Comparison of ENCODE assay signal across 8 cellular contexts in genomic region chr3:52454235-52454937, GRCh38. TPM values are rescaled to one million over a fixed set of nuclear protein-coding genes. Genes with fewer than 3 reads are reported as not detected.
DNase-seq lines count a peak whose midpoint lies in the region; ATAC-seq and TF ChIP-seq lines count a peak whose summit lies in the region.

No MANE protein-coding gene starts in this region.

- H3K27me3 ChIP-seq in heart left ventricle: no peaks in the 10 kb centered on the region

- no peaks in the 10 kb centered on the region for H3K9me3 Mint-ChIP-seq in activated CD4-positive, alpha-beta memory T cell treated with anti-CD3 and anti-CD28 coated beads, Interleukin-2, amount 10 ng/mL, durations not matched to agents 7 days and 5 days

- H3K4me1 ChIP-seq in heart left ventricle: peaks cover 0 to 49% (median 24%) of the 10 kb centered on the region in 12 donors

- peak overlapping the region; percentile 70 for H3K27ac Mint-ChIP-seq in activated CD4-positive, alpha-beta memory T cell treated with anti-CD3 and anti-CD28 coated beads, Interleukin-2, amount 10 ng/mL, durations not matched to agents 7 days and 5 days

- POLR2A ChIA-PET in activated CD4-positive, alpha-beta memory T cell treated with anti-CD3 and anti-CD28 coated beads, Interleukin-2, amount 10 ng/mL, durations not matched to agents 7 days and 5 days (lab: Charles Lee): interaction anchor here (0.6 to 2.6 kb wide), 2 partner anchors 9 to 214 kb away, joined by 3 to 9 read pairs; partner anchors contain the start of gene SEMA3G

- no peaks in the 10 kb centered on the region for H3K27me3 Mint-ChIP-seq in activated CD4-positive, alpha-beta memory T cell treated with anti-CD3 and anti-CD28 coated beads, Interleukin-2, amount 10 ng/mL, durations not matched to agents 7 days and 5 days

- H3K4me1 Mint-ChIP-seq in activated CD4-positive, alpha-beta memory T cell treated with anti-CD3 and anti-CD28 coated beads, Interleukin-2, amount 10 ng/mL, durations not matched to agents 7 days and 5 days: peaks cover 34% of the 10 kb centered on the region

- peak overlapping the region in 10 of 12 donors; percentile 59 to 92 (median 84) for H3K4me3 ChIP-seq in heart left ventricle
- peak overlapping the region in 6 of 7 experiments; percentile 80 to 94 (median 88) for H3K4me3 ChIP-seq in skin epidermis

- no peak for TF ChIP-seq CTCF in heart left ventricle (IDR thresholded peaks at IDR 0.05)

- H3K4me3 Mint-ChIP-seq in activated CD4-positive, alpha-beta memory T cell treated with anti-CD3 and anti-CD28 coated beads, Interleukin-2, amount 10 ng/mL, durations not matched to agents 7 days and 5 days: peak overlapping the region; percentile 92

- ATAC-seq in GM19395 (IDR thresholded peaks at IDR 0.05; ENCODE audit: unreplicated experiment) (peak; percentile 6), heart left ventricle (no peak), HG03520 (IDR thresholded peaks at IDR 0.05; ENCODE audit: unreplicated experiment) (no peak)

- no peak for DNase-seq in activated CD4-positive, alpha-beta memory T cell treated with anti-CD3 and anti-CD28 coated beads, Interleukin-2, amount 10 ng/mL, durations not matched to agents 7 days and 5 days
- peak in 3 of 5 donors; percentile 64 to 71 (median 70) for DNase-seq in heart left ventricle
- no peak for DNase-seq in islet precursor cell
- DNase-seq in NCI-H2029 treated with DMSO at 0.1 percent for 48 hours (lab: John Stamatoyannopoulos, UW): no peak
- no peak for DNase-seq in dermis blood vessel endothelial cell

- no peak for TF ChIP-seq POLR2A in heart left ventricle (IDR thresholded peaks at IDR 0.05)

- intact Hi-C loops in heart left ventricle (cut with DNase I): loop anchor here in 1 of 10 donors (10.0 kb wide), 1 partner anchor 230 kb away; the partner anchor contains the start of genes GNL3 and PBRM1

- H3K36me3 ChIP-seq in heart left ventricle: peaks cover 0 to 42% (median 23%) of the 10 kb centered on the region in 9 donors

- no peaks in the 10 kb centered on the region for H3K9me3 ChIP-seq in heart left ventricle

- CTCF ChIA-PET in activated CD4-positive, alpha-beta memory T cell treated with anti-CD3 and anti-CD28 coated beads, Interleukin-2, amount 10 ng/mL, durations not matched to agents 7 days and 5 days (lab: Charles Lee): interaction anchor here (1.0 to 1.6 kb wide), 2 partner anchors 9 to 42 kb away, joined by 3 to 4 read pairs; partner anchors contain the start of gene SEMA3G

- H3K27ac ChIP-seq in heart left ventricle (peak overlapping the region; percentile 85 to 99 (median 94)), skin epidermis (peak overlapping the region in 17 of 21 experiments; percentile 78 to 98 (median 93))

- 38 to 44% (median 40%) methylated on average over 6 to 8 of the region's 8 CpGs for WGBS in heart left ventricle, 4 donors

- H3K36me3 Mint-ChIP-seq in activated CD4-positive, alpha-beta memory T cell treated with anti-CD3 and anti-CD28 coated beads, Interleukin-2, amount 10 ng/mL, durations not matched to agents 7 days and 5 days (ENCODE audit: low read depth): peaks cover 21% of the 10 kb centered on the region

RNA-seq across cellular contexts. Expression of gene TNNC1, which starts 0.5 kb away (rescaled TPM):
- total RNA-seq in activated CD4-positive, alpha-beta memory T cell treated with anti-CD3 and anti-CD28 coated beads, Interleukin-2, amount 10 ng/mL, durations not matched to agents 7 days and 5 days: 1 to 10 TPM; 2.3 to 2.5 TPM
- total RNA-seq in heart left ventricle (over 10,000 TPM in 2 of 9 donors, 1,000 to 10,000 TPM in 7; 4,301 to 15,255 (median 8,364) TPM), dermis blood vessel endothelial cell (not detected in 2 replicates)
- over 10,000 TPM in 1 of 2 donors, 1,000 to 10,000 TPM in 1; 6,829 to 20,003 TPM for polyA plus RNA-seq in heart left ventricle

RNA-seq across cellular contexts. Expression of gene NISCH, which starts 1.0 kb away (rescaled TPM):
- 10 to 100 TPM; 73.8 to 75.0 TPM for total RNA-seq in activated CD4-positive, alpha-beta memory T cell treated with anti-CD3 and anti-CD28 coated beads, Interleukin-2, amount 10 ng/mL, durations not matched to agents 7 days and 5 days
- total RNA-seq in heart left ventricle: 10 to 100 TPM; 29.5 to 56.2 (median 43.9) TPM
- polyA plus RNA-seq in heart left ventricle: 10 to 100 TPM; 28.8 to 30.2 TPM
- total RNA-seq in dermis blood vessel endothelial cell: 72.8 and 106 TPM in 2 replicates

RNA-seq across cellular contexts. Expression of gene SEMA3G, which starts 9.5 kb away (rescaled TPM):
- total RNA-seq in activated CD4-positive, alpha-beta memory T cell treated with anti-CD3 and anti-CD28 coated beads, Interleukin-2, amount 10 ng/mL, durations not matched to agents 7 days and 5 days: under 1 TPM; 0.18 to 0.20 TPM
- total RNA-seq in heart left ventricle (10 to 100 TPM; 13.4 to 29.0 (median 14.4) TPM), dermis blood vessel endothelial cell (30.5 and 30.9 TPM in 2 replicates)
- polyA plus RNA-seq in heart left ventricle: 10 to 100 TPM; 11.4 to 19.6 TPM

RNA-seq across cellular contexts. Expression of gene STAB1, which starts 40.8 kb away (rescaled TPM):
- not detected for total RNA-seq in activated CD4-positive, alpha-beta memory T cell treated with anti-CD3 and anti-CD28 coated beads, Interleukin-2, amount 10 ng/mL, durations not matched to agents 7 days and 5 days
- 100 to 1,000 TPM in 2 of 9 donors, 10 to 100 TPM in 7; 34.1 to 351 (median 50.6) TPM for total RNA-seq in heart left ventricle
- 10 to 100 TPM; 41.0 to 79.1 TPM for polyA plus RNA-seq in heart left ventricle
- total RNA-seq in dermis blood vessel endothelial cell: 462 and 464 TPM in 2 replicates

RNA-seq across cellular contexts. Expression of gene PHF7, which starts 43.9 kb away (rescaled TPM):
- 10 to 100 TPM; 22.6 to 23.6 TPM for total RNA-seq in activated CD4-positive, alpha-beta memory T cell treated with anti-CD3 and anti-CD28 coated beads, Interleukin-2, amount 10 ng/mL, durations not matched to agents 7 days and 5 days
- 10 to 100 TPM; 10.8 to 27.6 (median 16.4) TPM for total RNA-seq in heart left ventricle
- 1 to 10 TPM; 4.0 to 4.2 TPM for polyA plus RNA-seq in heart left ventricle
- 2.9 and 4.4 TPM in 2 replicates for total RNA-seq in dermis blood vessel endothelial cell

Comparison
In these comparisons a context has a peak if more than half of its experiments do, and no peak if none do; other contexts are left out.
1. DNase-seq: peak in heart left ventricle (3 of 5); none in activated CD4-positive, alpha-beta memory T cell treated with anti-CD3 and anti-CD28 coated beads, Interleukin-2, amount 10 ng/mL, durations not matched to agents 7 days and 5 days (single experiment), islet precursor cell (single experiment), NCI-H2029 treated with DMSO at 0.1 percent for 48 hours (single experiment) and dermis blood vessel endothelial cell (single experiment).
2. RNA of gene TNNC1, which starts 0.5 kb away (total RNA-seq): 4,301 to 15,255 TPM in heart left ventricle; 2.3 to 2.5 TPM in activated CD4-positive, alpha-beta memory T cell treated with anti-CD3 and anti-CD28 coated beads, Interleukin-2, amount 10 ng/mL, durations not matched to agents 7 days and 5 days and not detected in dermis blood vessel endothelial cell; every median in the first group is over 1,000 times any median in the second.
3. RNA of gene SEMA3G, which starts 9.5 kb away (total RNA-seq): 30.5 to 30.9 TPM in dermis blood vessel endothelial cell and 13.4 to 29.0 TPM in heart left ventricle; 0.18 to 0.20 TPM in activated CD4-positive, alpha-beta memory T cell treated with anti-CD3 and anti-CD28 coated beads, Interleukin-2, amount 10 ng/mL, durations not matched to agents 7 days and 5 days; every median in the first group is over 10 times any median in the second.